In the genomic region with DNA sequence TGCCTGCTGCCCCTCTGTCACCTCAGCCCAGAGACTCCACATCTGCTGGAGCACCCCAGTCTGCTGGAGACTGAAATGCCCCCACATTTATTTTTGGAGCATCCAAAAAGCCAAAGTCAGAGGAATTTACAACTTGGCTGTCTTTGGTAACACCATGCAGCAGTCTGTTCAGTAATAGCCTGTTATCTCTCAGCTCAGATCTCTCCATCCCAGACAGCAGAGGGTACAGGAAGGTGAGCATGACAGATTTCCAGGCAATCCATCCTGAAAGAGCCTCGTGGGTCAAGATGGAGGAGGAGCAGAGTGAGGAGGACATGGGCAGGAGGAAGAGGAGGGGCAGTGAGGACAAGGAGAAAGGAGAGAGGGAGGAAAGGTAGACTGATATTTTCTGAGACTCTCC, we compare ENCODE assay signal across 1 cellular context.
TF ChIP-seq lines count a peak whose summit lies in the region.

No MANE protein-coding gene starts in this region.

TF ChIP-seq in SK-N-SH treated with all-trans-retinoic acid at 6 μM for 48 hours, 23 proteins besides CTCF, POLR2A, EP300 and RAD21 (continued from another document):
- no peak for TF ChIP-seq ZFP30 (CRISPR knock-in tag; IDR thresholded peaks at IDR 0.05)
- TF ChIP-seq ZC3H10 (CRISPR knock-in tag; IDR thresholded peaks at IDR 0.05): no peak
- no peak for TF ChIP-seq ZNF8 (CRISPR knock-in tag; IDR thresholded peaks at IDR 0.05)
